In genomic region chrX:140501940-140502468, GRCh38 we compare ENCODE assay signal across 29 cellular contexts. TPM values are rescaled to one million over a fixed set of nuclear protein-coding genes. Genes with fewer than 3 reads are reported as not detected.
DNase-seq lines count a peak whose midpoint lies in the region; ATAC-seq, FAIRE-seq and TF ChIP-seq lines count a peak whose summit lies in the region.
"Had no signal": no experiment of that assay in that cellular context is flagged by ENCODE, and none has a peak within 500 bp of the region (broad histone marks: within the 10 kb centered on the region; RNA-seq: fewer than 3 reads in every experiment).

No MANE protein-coding gene starts in this region.

- H2BK5ac ChIP-seq in trophoblast cell (ENCODE audit: low read depth, low read length, poor library complexity): no peak overlapping the region

- no peak overlapping the region for H3K9ac ChIP-seq in GM12878 (ENCODE audit: control insufficient read depth, insufficient read depth, low read length)
- H3K9ac ChIP-seq in iPS-15b (ENCODE audit: low read depth, low read length): no peak overlapping the region
- no peak overlapping the region for H3K9ac ChIP-seq in trophoblast cell (ENCODE audit: low read length)
- H3K9ac ChIP-seq: GM23248 had no signal

- H2AK5ac ChIP-seq in trophoblast cell (ENCODE audit: low read length): no peak overlapping the region

- TF ChIP-seq EP300 in GM12878 (IDR thresholded peaks at IDR 0.05; ENCODE audit: borderline replicate concordance in 1 of 2, control insufficient read depth in 1 of 2, low read depth in 2 of 2, low read length in 2 of 2): no peak

- H3K4me1 ChIP-seq in GM12878 (ENCODE audit: control insufficient read depth, insufficient read depth, low read length) (no peaks in the 10 kb centered on the region), iPS-15b (ENCODE audit: control insufficient read depth, insufficient read depth, low read length) (peaks cover 16% of the 10 kb centered on the region), trophoblast cell (ENCODE audit: control insufficient read depth in 1 of 2, insufficient read depth in 2 of 2, low read length in 2 of 2) (peaks cover 4 to 16% of the 10 kb centered on the region in 2 experiments)
- H3K4me1 ChIP-seq: colonic mucosa had no signal

- H3K27ac ChIP-seq in GM12878 (ENCODE audit: control insufficient read depth, insufficient read depth) (no peak overlapping the region), trophoblast cell (ENCODE audit: low read depth, low read length) (no peak overlapping the region)
- H3K27ac ChIP-seq: 22Rv1, body of pancreas, colonic mucosa, GM23248, sigmoid colon, tibial nerve had no signal

- POLR2A ChIA-PET in GM12878 (lab: Charles Lee): no interaction called here

- no peaks in the 10 kb centered on the region for H4K20me1 ChIP-seq in GM12878 (ENCODE audit: control insufficient read depth, insufficient read depth)

- no peak for ATAC-seq in GM12878
- no peak for ATAC-seq in GM18867 (IDR thresholded peaks at IDR 0.05; ENCODE audit: unreplicated experiment)
- ATAC-seq: activated CD8-positive, alpha-beta T cell treated with anti-CD3 and anti-CD28 coated beads, Interleukin-2, amount 10 ng/mL, durations not matched to agents 7 days and 5 days; activated naive CD8-positive, alpha-beta T cell treated with anti-CD3 and anti-CD28 coated beads, Interleukin-2, amount 50 U/mL, for 24 hours; body of pancreas; CD8-positive, alpha-beta T cell; stimulated activated naive CD8-positive, alpha-beta T cell treated with anti-CD3 and anti-CD28 coated beads, Interleukin-15, amount 100 ng/mL, for 72 hours; T-helper 17 cell had no signal

- H4K8ac ChIP-seq in trophoblast cell (ENCODE audit: low read depth, low read length): no peak overlapping the region

- no peak overlapping the region for H3K14ac ChIP-seq in trophoblast cell (ENCODE audit: low read length)

- no peak overlapping the region for H3K23ac ChIP-seq in trophoblast cell (ENCODE audit: low read length)

- FAIRE-seq in GM12878 (lab: Jason Lieb, UNC): no peak
- FAIRE-seq: GM18507, HTR-8/SVneo had no signal

- H3K4me3 ChIP-seq in GM12878: no peak overlapping the region
- H3K4me3 ChIP-seq in iPS-15b (ENCODE audit: low read depth, low read length): peak overlapping the region; percentile 67
- no peak overlapping the region for H3K4me3 ChIP-seq in trophoblast cell (ENCODE audit: low read depth, low read length)
- H3K4me3 ChIP-seq: body of pancreas, colonic mucosa, GM23248, sigmoid colon had no signal

- WGBS in GM12878 (ENCODE audit: insufficient coverage, insufficient replicate concordance, low lambda C conversion rate, missing lambda C conversion rate): 45% methylated on average over 14 of the region's 14 CpGs
- WGBS in trophoblast cell (ENCODE audit: extremely low coverage, insufficient coverage, insufficient read length): no CpG with 5 or more reads among the region's 14 CpGs

- no peaks in the 10 kb centered on the region for H3K36me3 ChIP-seq in GM12878 (ENCODE audit: control insufficient read depth in 2 of 2, insufficient read depth in 2 of 2, low read length in 1 of 2)
- no peaks in the 10 kb centered on the region for H3K36me3 ChIP-seq in iPS-15b (ENCODE audit: control insufficient read depth, insufficient read depth, low read length)
- no peaks in the 10 kb centered on the region for H3K36me3 ChIP-seq in trophoblast cell (ENCODE audit: control insufficient read depth in 1 of 2, insufficient read depth in 2 of 2, low read length in 2 of 2)
- H3K36me3 ChIP-seq: colonic mucosa, sigmoid colon, tibial nerve had no signal

- H4K91ac ChIP-seq in trophoblast cell (ENCODE audit: low read depth, low read length): no peak overlapping the region

- SMC1A ChIA-PET in GM12878 (lab: Charles Lee; ENCODE audit: uncharacterized antibody, unreplicated experiment): no interaction called here

- no peak for TF ChIP-seq RAD21 in GM12878 (IDR thresholded peaks at IDR 0.05; ENCODE audit: insufficient read depth, low read depth, low read length)

- H3K18ac ChIP-seq in trophoblast cell (ENCODE audit: low read length): no peak overlapping the region

- H3K9me3 ChIP-seq in GM12878 (replicated peaks; ENCODE audit: control insufficient read depth, insufficient read depth, low read length): peaks cover 3% of the 10 kb centered on the region; the same call in 1 of the 3 replicates
- H3K9me3 ChIP-seq in iPS-15b (ENCODE audit: control insufficient read depth, insufficient read depth, low read length): no peaks in the 10 kb centered on the region
- H3K9me3 ChIP-seq in trophoblast cell (ENCODE audit: insufficient read depth, low read depth, low read length): no peaks in the 10 kb centered on the region
- H3K9me3 ChIP-seq: body of pancreas, colonic mucosa, sigmoid colon, tibial nerve had no signal

- H3K4ac ChIP-seq in trophoblast cell (ENCODE audit: low read depth, low read length): no peak overlapping the region

- DNase-seq in DMS53 (lab: John Stamatoyannopoulos, UW) (peak; percentile 40), DMS53 treated with DMSO at 0.1 percent for 48 hours (lab: John Stamatoyannopoulos, UW; ENCODE audit: unreplicated experiment) (no peak), GM12878 (ENCODE audit: low read depth, low spot score) (no peak), trophoblast cell (no peak), COLO668 (lab: John Stamatoyannopoulos, UW; ENCODE audit: unreplicated experiment) (no peak), SK-N-DZ (ENCODE audit: low spot score) (no peak)
- DNase-seq: activated CD8-positive, alpha-beta T cell treated with anti-CD3 and anti-CD28 coated beads, Interleukin-2, amount 10 ng/mL, durations not matched to agents 7 days and 5 days; activated effector memory CD4-positive, alpha-beta T cell treated with anti-CD3 and anti-CD28 coated beads, Interleukin-2, amount 50 U/mL, for 16 hours; activated naive CD8-positive, alpha-beta T cell treated with anti-CD3 and anti-CD28 coated beads, Interleukin-2, amount 50 U/mL, for 24 hours; activated T-cell treated with anti-CD3 and anti-CD28 coated beads for 4 hours; body of pancreas; CD8-positive, alpha-beta T cell; colonic mucosa; GDM1; mesenchymal stem cell; NCI-H524 treated with DMSO at 0.1 percent for 48 hours; sigmoid colon; stimulated activated naive CD8-positive, alpha-beta T cell treated with anti-CD3 and anti-CD28 coated beads, Interleukin-15, amount 100 ng/mL, for 72 hours; T-helper 17 cell had no signal

- H3K4me2 ChIP-seq in GM12878 (ENCODE audit: control insufficient read depth, insufficient read depth) (no peak overlapping the region), trophoblast cell (ENCODE audit: low read length) (peak overlapping the region; percentile 36)

- no peak overlapping the region for H4K12ac ChIP-seq in trophoblast cell (ENCODE audit: low read depth, low read length)

- H2BK12ac ChIP-seq in trophoblast cell (ENCODE audit: low read length): no peak overlapping the region

- no peak overlapping the region for H2BK120ac ChIP-seq in trophoblast cell (ENCODE audit: insufficient read depth, low read length, poor library complexity)

- H2AFZ ChIP-seq in GM12878 (ENCODE audit: control insufficient read depth, low read depth, low read length) (no peak overlapping the region), trophoblast cell (ENCODE audit: insufficient read depth, low read length, poor library complexity) (no peak overlapping the region)
- H2AFZ ChIP-seq: GM23248 had no signal

- TF ChIP-seq POLR2A in GM12878 (IDR thresholded peaks at IDR 0.05; ENCODE audit: low read depth, low read length): no peak

- no peaks in the 10 kb centered on the region for H3K79me1 ChIP-seq in trophoblast cell (ENCODE audit: low read length)

- no peaks in the 10 kb centered on the region for H3K79me2 ChIP-seq in GM12878 (ENCODE audit: control insufficient read depth, insufficient read depth, low read length)
- H3K79me2 ChIP-seq in trophoblast cell (ENCODE audit: control insufficient read depth, insufficient read depth, low read length, poor library complexity): no peaks in the 10 kb centered on the region

- no peak for TF ChIP-seq CTCF in GM12878 (IDR thresholded peaks at IDR 0.05 in 2 of 3, conservative IDR thresholded peaks at IDR 0.05 in 1 of 3; ENCODE audit: control insufficient read depth in 2 of 3, extremely low read depth in 1 of 3, insufficient read depth in 1 of 3, low read depth in 3 of 3, low read length in 3 of 3)

- CTCF ChIA-PET in GM12878 (lab: Yijun Ruan, JAX): no interaction called here

- in situ Hi-C loops in GM12878 (cut with MboI): no loop called here

- RAD21 ChIA-PET in GM12878 (lab: Charles Lee; ENCODE audit: unreplicated experiment): no interaction called here

- intact Hi-C loops in GM12878 (cut with micrococcal nuclease; ENCODE audit: unreplicated experiment): no loop called here

- no TSS peak for BruUV-seq in GM12878 (replicated peaks; lab: Mats Ljungman, UMichigan)

- no peaks in the 10 kb centered on the region for H3K27me3 ChIP-seq in GM12878 (replicated peaks in 1 of 2; ENCODE audit: control insufficient read depth in 2 of 2, insufficient read depth in 2 of 2, low read length in 1 of 2)
- H3K27me3 ChIP-seq in iPS-15b (ENCODE audit: control insufficient read depth, insufficient read depth, low read length): peaks cover 80% of the 10 kb centered on the region
- peaks cover 40% of the 10 kb centered on the region for H3K27me3 ChIP-seq in trophoblast cell (ENCODE audit: insufficient read depth, low read length)

TF ChIP-seq in GM12878, 131 proteins besides CTCF, POLR2A, EP300 and RAD21:
- TF ChIP-seq SUZ12 (IDR thresholded peaks at IDR 0.05; ENCODE audit: unreplicated experiment): peak; percentile 30
- TF ChIP-seq SIN3A (IDR thresholded peaks at IDR 0.05; ENCODE audit: low read depth, low read length): no peak

RNA-seq across cellular contexts. Expression of gene SOX3, which starts 2.9 kb away (rescaled TPM):
- not detected in 2 replicates for total RNA-seq in GM12878 (2013; cell fraction: nucleolus; rRNA removed)
- total RNA-seq in GM12878 (2014; rRNA removed) (not detected in 2 replicates), GM12878 (2014; rRNA removed; fragmentation: Illumina TruSeq; extraction: Trizol) (not detected in 2 replicates), GM12878 (2021) (not detected in 2 replicates)
- not detected for polyA plus RNA-seq in GM12878 (2011; ENCODE audit: low read depth)
- polyA plus RNA-seq in GM12878 (2011; rRNA removed) (not detected in 2 replicates), GM12878 (2014; fragmentation: Illumina TruSeq; extraction: Trizol) (not detected in 2 replicates), GM12878 (2014; fragmentation: Nextera tagmentation; extraction: Ambion mirVana) (not detected), GM12878 (2014; rRNA removed) (not detected in 2 replicates), GM12878 (2016; fragmentation: Nextera tagmentation; extraction: Ambion mirVana) (not detected)
- not detected in 2 replicates for polyA plus RNA-seq in GM12878 (2011; cell fraction: cytosol; rRNA removed)
- not detected in 2 replicates for polyA plus RNA-seq in GM12878 (2011; cell fraction: nucleus; rRNA removed)
- not detected in 2 replicates for polyA plus RNA-seq in GM12878 (2012)
- polyA minus RNA-seq in GM12878 (2011; rRNA and poly(A)+ RNA removed): not detected in 2 replicates
- polyA minus RNA-seq in GM12878 (2011; cell fraction: cytosol; rRNA and poly(A)+ RNA removed): not detected in 2 replicates
- polyA minus RNA-seq in GM12878 (2011; cell fraction: nucleus; rRNA and poly(A)+ RNA removed): not detected in 2 replicates
- polyA plus RNA-seq in trophoblast cell (2013): 0.26 and 0.27 TPM in 2 replicates
- not detected in 2 replicates for polyA plus RNA-seq in SK-N-DZ (2014; cell fraction: cytosol; rRNA removed)
- polyA plus RNA-seq in SK-N-DZ (2014; cell fraction: nucleus; rRNA removed): not detected in 2 replicates
- total RNA-seq: activated CD8-positive, alpha-beta T cell treated with anti-CD3 and anti-CD28 coated beads, Interleukin-2, amount 10 ng/mL, durations not matched to agents 7 days and 5 days; body of pancreas; CD8-positive, alpha-beta T cell; colonic mucosa; fibroblast of lung; GM23248; RPMI7951; sigmoid colon; SK-MEL-5; T-helper 17 cell; tibial nerve had no signal
- polyA plus RNA-seq: GM23248, sigmoid colon had no signal
